ENCODE assay signal across 8 cellular contexts in genomic region chr22:46070722-46071450, GRCh38.
A peak's percentile ranks its signal among the peaks of the same experiment; 100 is the strongest.
DNase-seq lines count a peak whose midpoint lies in the region; ATAC-seq and TF ChIP-seq lines count a peak whose summit lies in the region.

No MANE protein-coding gene starts in this region.

- H3K9me3 Mint-ChIP-seq in activated CD4-positive, alpha-beta T cell treated with anti-CD3 and anti-CD28 coated beads, Interleukin-2, amount 10 ng/mL, durations not matched to agents 7 days and 5 days, result no peaks in the 10 kb centered on the region

- H3K9me3 ChIP-seq in subcutaneous abdominal adipose tissue (ENCODE audit: control insufficient read depth in 5 of 5, low read length in 5 of 5), result no peaks in the 10 kb centered on the region

- H3K4me3 ChIP-seq in LNCaP clone FGC (ENCODE audit: low read depth, low read length) (peak overlapping the region; percentile 95), epithelial cell of esophagus (ENCODE audit: low read length) (peak overlapping the region; percentile 67), subcutaneous abdominal adipose tissue (ENCODE audit: low read depth in 1 of 5, low read length in 5 of 5) (peak overlapping the region in 4 of 5 donors; percentile 84 to 99 (median 98))

- POLR2A ChIA-PET in activated CD4-positive, alpha-beta T cell treated with anti-CD3 and anti-CD28 coated beads, Interleukin-2, amount 10 ng/mL, durations not matched to agents 7 days and 5 days (lab: Charles Lee), result no interaction called here

- TF ChIP-seq CTCF in LNCaP clone FGC (IDR thresholded peaks at IDR 0.05; ENCODE audit: control insufficient read depth, extremely low read depth, insufficient read depth), result no peak
- TF ChIP-seq CTCF in epithelial cell of esophagus (IDR thresholded peaks at IDR 0.05; ENCODE audit: insufficient read depth, low read depth, low read length, missing control alignments), result no peak

- no peak overlapping the region for H3K27ac Mint-ChIP-seq in activated CD4-positive, alpha-beta T cell treated with anti-CD3 and anti-CD28 coated beads, Interleukin-2, amount 10 ng/mL, durations not matched to agents 7 days and 5 days

- H3K4me3 Mint-ChIP-seq in activated CD4-positive, alpha-beta T cell treated with anti-CD3 and anti-CD28 coated beads, Interleukin-2, amount 10 ng/mL, durations not matched to agents 7 days and 5 days, result peak overlapping the region; percentile 83

- H3K27ac ChIP-seq in subcutaneous abdominal adipose tissue (ENCODE audit: low read depth, low read length), result peak overlapping the region; percentile 100

- CTCF ChIA-PET in activated CD4-positive, alpha-beta T cell treated with anti-CD3 and anti-CD28 coated beads, Interleukin-2, amount 10 ng/mL, durations not matched to agents 7 days and 5 days (lab: Charles Lee), result interaction anchor here (0.6 to 1.9 kb wide), 3 partner anchors 16 to 76 kb away, joined by 3 to 6 read pairs (median 4); no protein-coding TSS in a partner anchor

- peak overlapping the region in 4 of 5 donors; percentile 86 to 96 (median 95) for H3K9ac ChIP-seq in subcutaneous abdominal adipose tissue (ENCODE audit: low read length in 5 of 5)

- H3K36me3 Mint-ChIP-seq in activated CD4-positive, alpha-beta T cell treated with anti-CD3 and anti-CD28 coated beads, Interleukin-2, amount 10 ng/mL, durations not matched to agents 7 days and 5 days (ENCODE audit: low read depth), result peaks cover 17% of the 10 kb centered on the region

- H3K4me1 Mint-ChIP-seq in activated CD4-positive, alpha-beta T cell treated with anti-CD3 and anti-CD28 coated beads, Interleukin-2, amount 10 ng/mL, durations not matched to agents 7 days and 5 days, result peaks cover 57% of the 10 kb centered on the region

- no peaks in the 10 kb centered on the region for H3K27me3 Mint-ChIP-seq in activated CD4-positive, alpha-beta T cell treated with anti-CD3 and anti-CD28 coated beads, Interleukin-2, amount 10 ng/mL, durations not matched to agents 7 days and 5 days

- DNase-seq in NCI-H2227 (lab: John Stamatoyannopoulos, UW; ENCODE audit: unreplicated experiment) (peak; percentile 84), NCI-H2227 treated with DMSO at 0.1 percent for 48 hours (lab: John Stamatoyannopoulos, UW) (no peak), LNCaP clone FGC (ENCODE audit: low read depth) (no peak), epithelial cell of esophagus (ENCODE audit: low read depth) (peak; percentile 76), midbrain (lab: John Stamatoyannopoulos, UW) (peak; percentile 93)
- peak; percentile 53 for DNase-seq in activated CD4-positive, alpha-beta T cell treated with anti-CD3 and anti-CD28 coated beads, Interleukin-2, amount 10 ng/mL, durations not matched to agents 7 days and 5 days

- no peaks in the 10 kb centered on the region for H3K27me3 ChIP-seq in subcutaneous abdominal adipose tissue (ENCODE audit: control insufficient read depth in 5 of 5, insufficient read depth in 4 of 5, low read length in 5 of 5)

- H3K36me3 ChIP-seq in subcutaneous abdominal adipose tissue (ENCODE audit: control insufficient read depth in 5 of 5, insufficient read depth in 5 of 5, low read length in 5 of 5), result peaks cover 0 to 14% (median 7%) of the 10 kb centered on the region in 5 donors

- peaks cover 0 to 80% (median 75%) of the 10 kb centered on the region in 5 donors for H3K4me1 ChIP-seq in subcutaneous abdominal adipose tissue (ENCODE audit: control insufficient read depth in 5 of 5, insufficient read depth in 5 of 5, low read length in 5 of 5)

- no peak for ATAC-seq in GM21515 (IDR thresholded peaks at IDR 0.05; ENCODE audit: unreplicated experiment)

Comparison
In these comparisons a context has a peak if more than half of its experiments do, and no peak if none do; other contexts are left out.
1. DNase-seq: peak in NCI-H2227 (single experiment), activated CD4-positive, alpha-beta T cell treated with anti-CD3 and anti-CD28 coated beads, Interleukin-2, amount 10 ng/mL, durations not matched to agents 7 days and 5 days (single experiment), epithelial cell of esophagus (single experiment) and midbrain (single experiment); none in NCI-H2227 treated with DMSO at 0.1 percent for 48 hours (single experiment) and LNCaP clone FGC (single experiment).
2. Peak in every context shown above with its lines, with median percentiles within 50 percentile points of each other: H3K4me3 ChIP-seq.